In genomic region chr13:33927315-33927714, GRCh38 we compare ENCODE assay signal across 12 cellular contexts.
A peak's percentile ranks its signal among the peaks of the same experiment; 100 is the strongest.
DNase-seq lines count a peak whose midpoint lies in the region; ATAC-seq, FAIRE-seq and TF ChIP-seq lines count a peak whose summit lies in the region.
"Had no signal": no experiment of that assay in that cellular context is flagged by ENCODE, and none has a peak within 500 bp of the region (broad histone marks: within the 10 kb centered on the region; RNA-seq: fewer than 3 reads in every experiment).

No MANE protein-coding gene starts in this region.

- no peaks in the 10 kb centered on the region for H3K9me3 Mint-ChIP-seq in natural killer cell treated with Interleukin-12 subunit alpha and Interleukin-12 subunit beta and Interleukin-15 and Interleukin-18, amount 100 ng/mL, for 72 hours
- H3K9me3 Mint-ChIP-seq: CD4-positive, CD25-positive, alpha-beta regulatory T cell had no signal

- H3K4me2 ChIP-seq in mesenchymal stem cell (ENCODE audit: low read length, poor library complexity, severe bottlenecking) = no peak overlapping the region

- no peak overlapping the region for H4K8ac ChIP-seq in mesenchymal stem cell (ENCODE audit: low read length)

- TF ChIP-seq EP300 in Ishikawa (IDR thresholded peaks at IDR 0.05; ENCODE audit: borderline replicate concordance) = no peak

- no peak for TF ChIP-seq RAD21 in Ishikawa (IDR thresholded peaks at IDR 0.05; ENCODE audit: low read depth)

- no peak overlapping the region for H3K4me3 Mint-ChIP-seq in natural killer cell treated with Interleukin-12 subunit alpha and Interleukin-12 subunit beta and Interleukin-15 and Interleukin-18, amount 100 ng/mL, for 72 hours
- H3K4me3 Mint-ChIP-seq: CD4-positive, CD25-positive, alpha-beta regulatory T cell had no signal

- H3K36me3 ChIP-seq in brain microvascular endothelial cell (replicated peaks) = no peaks in the 10 kb centered on the region
- no peaks in the 10 kb centered on the region for H3K36me3 ChIP-seq in mesenchymal stem cell (ENCODE audit: control insufficient read depth in 1 of 2, insufficient read depth in 2 of 2, low read depth in 1 of 2, low read length in 2 of 2)

- no peaks in the 10 kb centered on the region for H3K9me3 ChIP-seq in mesenchymal stem cell (ENCODE audit: control insufficient read depth, low read length)

- no peak overlapping the region for H2BK15ac ChIP-seq in mesenchymal stem cell (ENCODE audit: low read depth, poor library complexity, severe bottlenecking)

- H3K9ac ChIP-seq in mesenchymal stem cell (ENCODE audit: low read length) = no peak overlapping the region

- H3K18ac ChIP-seq in mesenchymal stem cell (ENCODE audit: low read depth in 1 of 2, low read length in 2 of 2) = peak overlapping the region in 1 of 2 experiments; percentile 21

- no peaks in the 10 kb centered on the region for H3K4me1 ChIP-seq in mesenchymal stem cell (ENCODE audit: control insufficient read depth, insufficient read depth, low read depth, low read length)

- no peaks in the 10 kb centered on the region for H3K36me3 Mint-ChIP-seq in natural killer cell treated with Interleukin-12 subunit alpha and Interleukin-12 subunit beta and Interleukin-15 and Interleukin-18, amount 100 ng/mL, for 72 hours
- H3K36me3 Mint-ChIP-seq: CD4-positive, CD25-positive, alpha-beta regulatory T cell had no signal

- peak overlapping the region; percentile 64 for H2AFZ ChIP-seq in mesenchymal stem cell (ENCODE audit: low read depth, low read length)

- no peak for FAIRE-seq in frontal cortex (lab: Jason Lieb, UNC)

- H4K91ac ChIP-seq in mesenchymal stem cell (ENCODE audit: low read length) = no peak overlapping the region

- peak overlapping the region; percentile 61 for H2BK5ac ChIP-seq in mesenchymal stem cell (ENCODE audit: low read depth, low read length, poor library complexity, severe bottlenecking)

- H2BK120ac ChIP-seq in mesenchymal stem cell (ENCODE audit: low read depth, low read length) = no peak overlapping the region

- WGBS in mesenchymal stem cell = 85% methylated on average over 1 of the region's 1 CpG

- peak overlapping the region in 1 of 2 experiments; percentile 39 for H2BK12ac ChIP-seq in mesenchymal stem cell (ENCODE audit: low read length in 2 of 2)

- H3K27ac Mint-ChIP-seq in natural killer cell treated with Interleukin-12 subunit alpha and Interleukin-12 subunit beta and Interleukin-15 and Interleukin-18, amount 100 ng/mL, for 72 hours = no peak overlapping the region
- H3K27ac Mint-ChIP-seq: CD4-positive, CD25-positive, alpha-beta regulatory T cell had no signal

- in situ Hi-C loops in brain microvascular endothelial cell (cut with HindIII; ENCODE audit: low pct_ligation_motif_present, low sequenced_read_pairs) = no loop called here

- DNase-seq in AG20443 (ENCODE audit: low spot score) (peak; percentile 59), brain microvascular endothelial cell (peak; percentile 14), mesenchymal stem cell (peak; percentile 78), iPS-NIHi7 (ENCODE audit: extremely low spot score) (no peak), frontal cortex (ENCODE audit: low spot score in 2 of 2) (no peak)
- DNase-seq in natural killer cell treated with Interleukin-12 subunit alpha and Interleukin-12 subunit beta and Interleukin-15 and Interleukin-18, amount 100 ng/mL, for 72 hours (ENCODE audit: low spot score) = no peak
- no peak for DNase-seq in stimulated activated CD4-positive, alpha-beta T cell treated with anti-CD3 and anti-CD28 coated beads, Interleukin-12 subunit alpha, Interleukin-12 subunit beta, amount 100 ng/mL, for 4 hours
- DNase-seq: activated CD8-positive, alpha-beta memory T cell treated with anti-CD3 and anti-CD28 coated beads, Interleukin-2, amount 50 U/mL, for 48 hours; CD4-positive, CD25-positive, alpha-beta regulatory T cell; NCI-H1048; retina had no signal

- no peak for ATAC-seq in natural killer cell treated with Interleukin-12 subunit alpha and Interleukin-12 subunit beta and Interleukin-15 and Interleukin-18, amount 100 ng/mL, for 72 hours

- no peak overlapping the region for H3K4ac ChIP-seq in mesenchymal stem cell (ENCODE audit: low read depth in 1 of 2, low read length in 2 of 2)

- no peak overlapping the region for H3K23ac ChIP-seq in mesenchymal stem cell (ENCODE audit: low read length in 2 of 2)

- H3K4me3 ChIP-seq in brain microvascular endothelial cell (ENCODE audit: low read depth, low read length) (no peak overlapping the region), mesenchymal stem cell (ENCODE audit: insufficient read depth in 1 of 2, low read depth in 1 of 2, low read length in 2 of 2) (no peak overlapping the region)

- no peak overlapping the region for H3K27ac ChIP-seq in brain microvascular endothelial cell
- H3K27ac ChIP-seq in mesenchymal stem cell (ENCODE audit: low read length, poor library complexity, severe bottlenecking) = no peak overlapping the region

- no peaks in the 10 kb centered on the region for H3K79me1 ChIP-seq in mesenchymal stem cell (replicated peaks; ENCODE audit: low read length, poor library complexity, severe bottlenecking)

- no peak overlapping the region for H3K14ac ChIP-seq in mesenchymal stem cell (ENCODE audit: low read length in 2 of 2)

- TF ChIP-seq CTCF in brain microvascular endothelial cell (IDR thresholded peaks at IDR 0.05; ENCODE audit: low read depth, low read length, missing control alignments) = no peak

- H3K27me3 Mint-ChIP-seq in natural killer cell treated with Interleukin-12 subunit alpha and Interleukin-12 subunit beta and Interleukin-15 and Interleukin-18, amount 100 ng/mL, for 72 hours = no peaks in the 10 kb centered on the region
- H3K27me3 Mint-ChIP-seq: CD4-positive, CD25-positive, alpha-beta regulatory T cell had no signal

- H3K27me3 ChIP-seq in brain microvascular endothelial cell (replicated peaks) (no peaks in the 10 kb centered on the region), mesenchymal stem cell (ENCODE audit: control insufficient read depth in 1 of 2, insufficient read depth in 1 of 2, low read length in 2 of 2) (no peaks in the 10 kb centered on the region)

- H3K4me1 Mint-ChIP-seq in natural killer cell treated with Interleukin-12 subunit alpha and Interleukin-12 subunit beta and Interleukin-15 and Interleukin-18, amount 100 ng/mL, for 72 hours (ENCODE audit: low read depth in 2 of 2) = no peaks in the 10 kb centered on the region
- H3K4me1 Mint-ChIP-seq: CD4-positive, CD25-positive, alpha-beta regulatory T cell had no signal

- no peak overlapping the region for H2AK5ac ChIP-seq in mesenchymal stem cell (ENCODE audit: low read length, severe bottlenecking)

TF ChIP-seq in Ishikawa, 13 proteins besides CTCF, POLR2A, EP300 and RAD21:
- TF ChIP-seq TAF1 (IDR thresholded peaks at IDR 0.05; ENCODE audit: low read depth) = no peak
- TF ChIP-seq CEBPB (IDR thresholded peaks at IDR 0.05) = 0 out of 2 replicates have a peak, but pooled peaks have one; percentile 3
TF ChIP-seq in Ishikawa: peak in this region for 1.

Comparison
In these comparisons a context has a peak if more than half of its experiments do, and no peak if none do; other contexts are left out.
1. DNase-seq: peak in AG20443 (single experiment), brain microvascular endothelial cell (single experiment) and mesenchymal stem cell (single experiment); none in natural killer cell treated with Interleukin-12 subunit alpha and Interleukin-12 subunit beta and Interleukin-15 and Interleukin-18, amount 100 ng/mL, for 72 hours (single experiment), stimulated activated CD4-positive, alpha-beta T cell treated with anti-CD3 and anti-CD28 coated beads, Interleukin-12 subunit alpha, Interleukin-12 subunit beta, amount 100 ng/mL, for 4 hours (single experiment), iPS-NIHi7 (single experiment) and frontal cortex (0 of 2).